Comparison of ENCODE assay signal across 3 cellular contexts in genomic region chr10:28996345-28996744, GRCh38.
"Had no signal": no experiment of that assay in that cellular context is flagged by ENCODE, and none has a peak within 500 bp of the region (broad histone marks: within the 10 kb centered on the region; RNA-seq: fewer than 3 reads in every experiment).

No MANE protein-coding gene starts in this region.

- H3K27me3 Mint-ChIP-seq: IgD-negative memory B cell had no signal

- H3K4me1 Mint-ChIP-seq: IgD-negative memory B cell had no signal

- ATAC-seq: HepG2, K562 had no signal

- H3K27ac Mint-ChIP-seq: IgD-negative memory B cell had no signal

- H3K4me3 Mint-ChIP-seq: IgD-negative memory B cell had no signal
